Comparison of ENCODE assay signal across 25 cellular contexts in genomic region chr19:5333581-5334365, GRCh38.
"Had no signal": no experiment of that assay in that cellular context is flagged by ENCODE, and none has a peak within 500 bp of the region (broad histone marks: within the 10 kb centered on the region; RNA-seq: fewer than 3 reads in every experiment).

No MANE protein-coding gene starts in this region.

- H3K9me3 ChIP-seq: heart left ventricle, psoas muscle, spleen, testis had no signal

- H3K9me3 Mint-ChIP-seq: nephron; stimulated activated memory B cell treated with anti-CD40 and anti-IgM and Interleukin-4, amounts not matched to agents 10 μg/mL and 1 μg/mL and 100 μg/mL, for 72 hours; stimulated activated naive CD8-positive, alpha-beta T cell treated with anti-CD3 and anti-CD28 coated beads, Interleukin-15, amount 100 ng/mL, for 72 hours; type B pancreatic cell had no signal

- FAIRE-seq: urothelium cell line had no signal

- DNase-seq: cortex of kidney; dorsolateral prefrontal cortex; effector CD8-positive, alpha-beta T cell; foreskin melanocyte; hippocampal formation; left colon; left ventricle myocardium superior; mesenchymal stem cell; midbrain; occipital lobe; psoas muscle; retina; spleen; stimulated activated CD4-positive, alpha-beta T cell treated with anti-CD3 and anti-CD28 coated beads, Interleukin-15, amount 100 ng/mL, for 24 hours; stimulated activated CD4-positive, alpha-beta T cell treated with anti-CD3 and anti-CD28 coated beads, Interleukin-1b, Interleukin-23, amount 100 ng/mL, for 48 hours; stimulated activated CD4-positive, alpha-beta T cell treated with anti-CD3 and anti-CD28 coated beads, Interleukin-4, amount 100 ng/mL, for 24 hours; stimulated activated naive CD8-positive, alpha-beta T cell treated with anti-CD3 and anti-CD28 coated beads, Interleukin-15, amount 100 ng/mL, for 72 hours; testis had no signal

- H3K27ac ChIP-seq: heart left ventricle, psoas muscle, spleen, testis had no signal

- H3K4me1 ChIP-seq: psoas muscle, testis had no signal

- H3K36me3 ChIP-seq: heart left ventricle, spleen had no signal

- H3K27me3 ChIP-seq: testis had no signal

- H3K27ac Mint-ChIP-seq: nephron; stimulated activated memory B cell treated with anti-CD40 and anti-IgM and Interleukin-4, amounts not matched to agents 10 μg/mL and 1 μg/mL and 100 μg/mL, for 72 hours; stimulated activated naive CD8-positive, alpha-beta T cell treated with anti-CD3 and anti-CD28 coated beads, Interleukin-15, amount 100 ng/mL, for 72 hours; type B pancreatic cell had no signal

- ATAC-seq: heart left ventricle; left colon; left ventricle myocardium superior; psoas muscle; sciatic nerve; stimulated activated memory B cell treated with anti-CD40 and anti-IgM and Interleukin-4, amounts not matched to agents 10 μg/mL and 1 μg/mL and 100 μg/mL, for 72 hours; stimulated activated naive CD8-positive, alpha-beta T cell treated with anti-CD3 and anti-CD28 coated beads, Interleukin-15, amount 100 ng/mL, for 72 hours had no signal

- H3K4me3 Mint-ChIP-seq: nephron; stimulated activated memory B cell treated with anti-CD40 and anti-IgM and Interleukin-4, amounts not matched to agents 10 μg/mL and 1 μg/mL and 100 μg/mL, for 72 hours; stimulated activated naive CD8-positive, alpha-beta T cell treated with anti-CD3 and anti-CD28 coated beads, Interleukin-15, amount 100 ng/mL, for 72 hours; type B pancreatic cell had no signal

- H3K4me3 ChIP-seq: heart left ventricle, lung, psoas muscle, spleen, testis had no signal

- H3K36me3 Mint-ChIP-seq: stimulated activated memory B cell treated with anti-CD40 and anti-IgM and Interleukin-4, amounts not matched to agents 10 μg/mL and 1 μg/mL and 100 μg/mL, for 72 hours; type B pancreatic cell had no signal
